8 cellular contexts compared by ENCODE assay signal in the genomic region with DNA sequence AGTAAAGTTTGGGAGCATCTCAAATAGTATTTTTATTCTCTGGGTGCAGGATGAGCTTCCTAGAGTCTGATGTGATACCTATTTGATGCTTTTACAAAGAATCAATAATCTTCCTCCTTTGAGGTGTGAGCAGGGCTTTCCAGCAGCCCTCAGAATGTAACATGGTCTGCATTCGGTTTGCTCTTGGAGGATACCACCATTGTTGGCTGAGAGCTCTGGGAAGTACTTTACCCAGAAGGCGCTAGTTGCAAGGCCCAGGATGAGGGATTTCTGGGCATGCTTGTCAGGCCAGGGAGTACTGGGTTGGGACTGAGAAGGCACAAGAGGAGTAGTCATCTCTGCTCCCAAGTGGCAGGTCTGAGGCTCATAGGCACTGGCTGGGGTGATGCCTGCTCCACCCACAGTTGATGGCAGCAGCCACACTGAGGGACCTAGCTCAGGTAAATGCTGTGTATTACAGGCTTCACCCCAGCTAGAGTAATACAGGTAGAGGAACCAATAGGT. TPM values are rescaled to one million over a fixed set of nuclear protein-coding genes. Genes with fewer than 3 reads are reported as not detected.
A peak's percentile ranks its signal among the peaks of the same experiment; 100 is the strongest.
DNase-seq lines count a peak whose midpoint lies in the region; ATAC-seq and TF ChIP-seq lines count a peak whose summit lies in the region.
"Not testable (repeated sequence)": the region's sequence is repeated elsewhere in the genome, so short reads cannot be mapped to it uniquely, and the experiment has no call there.

No MANE protein-coding gene starts in this region.

- H3K4me1 ChIP-seq in ES-I3 (ENCODE audit: insufficient read depth, low read length); SJCRH30; thoracic aorta (ENCODE audit: control insufficient read depth in 1 of 2, low read depth in 2 of 2): not testable (repeated sequence)

- H3K36me3 Mint-ChIP-seq in activated naive CD8-positive, alpha-beta T cell treated with anti-CD3 and anti-CD28 coated beads, Interleukin-2, amount 50 U/mL, for 24 hours (ENCODE audit: low read depth): peaks cover 62% of the 10 kb centered on the region
- not testable (repeated sequence) for H3K36me3 Mint-ChIP-seq in natural killer cell

- not testable (repeated sequence) for TF ChIP-seq CTCF in natural killer cell (IDR thresholded peaks at IDR 0.05); thoracic aorta (IDR thresholded peaks at IDR 0.05)

- H3K4me1 Mint-ChIP-seq in activated naive CD8-positive, alpha-beta T cell treated with anti-CD3 and anti-CD28 coated beads, Interleukin-2, amount 50 U/mL, for 24 hours: peaks cover 19% of the 10 kb centered on the region
- H3K4me1 Mint-ChIP-seq in natural killer cell: peaks cover 29 to 30% of the 10 kb centered on the region in 2 donors

- peak; percentile 24 for ATAC-seq in GM21576 (IDR thresholded peaks at IDR 0.05; ENCODE audit: unreplicated experiment)
- ATAC-seq in HG03354 (IDR thresholded peaks at IDR 0.05; ENCODE audit: poor library complexity, severe bottlenecking, unreplicated experiment): peak; percentile 26
- peak; percentile 37 for ATAC-seq in activated naive CD8-positive, alpha-beta T cell treated with anti-CD3 and anti-CD28 coated beads, Interleukin-2, amount 50 U/mL, for 24 hours
- peak; percentile 32 for ATAC-seq in Right ventricle myocardium inferior
- not testable (repeated sequence) for ATAC-seq in natural killer cell; thoracic aorta (ENCODE audit: insufficient number of reproducible peaks, low FRiP score, low read depth)

- peak overlapping the region; percentile 89 for H3K27ac Mint-ChIP-seq in activated naive CD8-positive, alpha-beta T cell treated with anti-CD3 and anti-CD28 coated beads, Interleukin-2, amount 50 U/mL, for 24 hours
- H3K27ac Mint-ChIP-seq in natural killer cell: peak overlapping the region; percentile 96 to 98

- H3K4me3 Mint-ChIP-seq in activated naive CD8-positive, alpha-beta T cell treated with anti-CD3 and anti-CD28 coated beads, Interleukin-2, amount 50 U/mL, for 24 hours: peak overlapping the region; percentile 92
- H3K4me3 Mint-ChIP-seq in natural killer cell: not testable (repeated sequence)

- DNase-seq in SJCRH30; activated naive CD8-positive, alpha-beta T cell treated with anti-CD3 and anti-CD28 coated beads, Interleukin-2, amount 50 U/mL, for 24 hours; Right ventricle myocardium inferior (ENCODE audit: missing footprints); natural killer cell; thoracic aorta (ENCODE audit: low spot score): not testable (repeated sequence)

- H3K4me3 ChIP-seq in SJCRH30: peak overlapping the region; percentile 68
- H3K4me3 ChIP-seq in thoracic aorta: peak overlapping the region; percentile 81

- intact Hi-C loops in Right ventricle myocardium inferior (cut with DNase I): not testable (repeated sequence)
- intact Hi-C loops in natural killer cell (cut with micrococcal nuclease): loop anchor here (1.0 to 2.0 kb wide), 2 partner anchors 30 to 39 kb away; no protein-coding TSS in a partner anchor

- not testable (repeated sequence) for H3K27me3 Mint-ChIP-seq in activated naive CD8-positive, alpha-beta T cell treated with anti-CD3 and anti-CD28 coated beads, Interleukin-2, amount 50 U/mL, for 24 hours; natural killer cell (ENCODE audit: low read depth in 2 of 2)

- not testable (repeated sequence) for H3K36me3 ChIP-seq in ES-I3 (ENCODE audit: insufficient read depth, low read length)
- H3K36me3 ChIP-seq in SJCRH30 (peaks cover 17% of the 10 kb centered on the region), thoracic aorta (peaks cover 11% of the 10 kb centered on the region)

- H3K9ac ChIP-seq in ES-I3 (ENCODE audit: low read depth, low read length): peak overlapping the region; percentile 70; the same call in 1 of the 2 replicates

- H3K9me3 ChIP-seq in ES-I3 (ENCODE audit: control insufficient read depth, insufficient read depth, low read length); SJCRH30 (replicated peaks); thoracic aorta: not testable (repeated sequence)

- H3K9me3 Mint-ChIP-seq in activated naive CD8-positive, alpha-beta T cell treated with anti-CD3 and anti-CD28 coated beads, Interleukin-2, amount 50 U/mL, for 24 hours; natural killer cell: not testable (repeated sequence)

- not testable (repeated sequence) for H3K27me3 ChIP-seq in SJCRH30; thoracic aorta (replicated peaks; ENCODE audit: insufficient read depth)

- H3K27ac ChIP-seq in SJCRH30, thoracic aorta: not testable (repeated sequence)

RNA-seq across cellular contexts. Expression of gene ZNF587, which starts 0.4 kb away (rescaled TPM):
- total RNA-seq in SJCRH30 (2014; rRNA removed; shearing (Covaris generic)): 10.5 and 14.5 TPM in 2 replicates
- total RNA-seq in Right ventricle myocardium inferior (16.4 TPM), natural killer cell (10 to 100 TPM; 54.9 to 58.9 (median 55.1) TPM), thoracic aorta (10 to 100 TPM; 18.3 to 29.7 TPM)

RNA-seq across cellular contexts. Expression of gene ZNF587B, which starts 19.1 kb away (rescaled TPM):
- total RNA-seq in SJCRH30 (2014; rRNA removed; shearing (Covaris generic)): 12.7 and 13.0 TPM in 2 replicates
- total RNA-seq in Right ventricle myocardium inferior (7.5 TPM), natural killer cell (10 to 100 TPM; 23.4 to 25.7 (median 23.9) TPM), thoracic aorta (10 to 100 TPM; 11.9 to 35.8 TPM)

RNA-seq across cellular contexts. Expression of gene ZNF552, which starts 34.5 kb away (rescaled TPM):
- 5.4 and 6.8 TPM in 2 replicates for total RNA-seq in SJCRH30 (2014; rRNA removed; shearing (Covaris generic))
- total RNA-seq in Right ventricle myocardium inferior (4.7 TPM), natural killer cell (10 to 100 TPM; 13.0 to 14.5 (median 14.3) TPM), thoracic aorta (10 to 100 TPM in 1 of 2 donors, 1 to 10 TPM in 1; 9.6 to 23.9 TPM)

RNA-seq across cellular contexts. Expression of gene ZNF814, which starts 39.6 kb away (rescaled TPM):
- total RNA-seq in SJCRH30 (2014; rRNA removed; shearing (Covaris generic)): 11.1 and 14.2 TPM in 2 replicates
- total RNA-seq in Right ventricle myocardium inferior: 12.7 TPM
- 10 to 100 TPM; 25.2 to 51.2 (median 38.3) TPM for total RNA-seq in natural killer cell
- total RNA-seq in thoracic aorta: 10 to 100 TPM; 10.9 to 12.7 TPM
